ENCODE assay signal across 18 cellular contexts in the genomic region with DNA sequence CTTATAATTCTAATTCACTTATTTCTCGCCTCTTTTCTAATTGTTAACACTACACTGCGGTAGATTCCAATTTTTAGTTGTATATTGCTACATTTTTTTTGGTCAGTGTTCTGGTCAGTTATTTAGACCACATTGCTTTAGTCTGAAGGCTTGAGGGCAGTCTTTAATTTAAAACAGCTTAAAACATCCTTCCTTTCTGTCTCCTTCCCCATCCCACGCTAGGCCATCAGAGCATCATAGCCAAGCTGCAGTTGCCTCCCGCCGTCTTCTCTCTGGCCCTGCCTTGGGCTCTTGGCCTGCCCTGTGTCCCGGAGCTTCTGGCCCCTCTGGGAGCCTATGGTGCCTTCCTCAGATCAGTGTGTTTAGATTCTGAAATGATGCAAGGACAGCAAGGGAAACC. TPM values are rescaled to one million over a fixed set of nuclear protein-coding genes. Genes with fewer than 3 reads are reported as not detected.
"Had no signal": no experiment of that assay in that cellular context is flagged by ENCODE, and none has a peak within 500 bp of the region (broad histone marks: within the 10 kb centered on the region; RNA-seq: fewer than 3 reads in every experiment).

No MANE protein-coding gene starts in this region.

- H3K36me3 ChIP-seq: gastroesophageal sphincter, neutrophil, right atrium auricular region, suprapubic skin, thyroid gland, upper lobe of left lung had no signal

- ATAC-seq: gastroesophageal sphincter; left lobe of liver; mucosa of descending colon; naive thymus-derived CD8-positive, alpha-beta T cell; stimulated activated naive CD8-positive, alpha-beta T cell treated with anti-CD3 and anti-CD28 coated beads, Interleukin-15, Interleukin-2, amounts not matched to agents 100 U/mL and 50 U/mL, for 24 hours had no signal

- H3K9me3 ChIP-seq: gastroesophageal sphincter, mucosa of descending colon, neutrophil, right atrium auricular region, suprapubic skin, thyroid gland, upper lobe of left lung had no signal

- H3K4me3 ChIP-seq: dorsolateral prefrontal cortex, gastroesophageal sphincter, mucosa of descending colon, right atrium auricular region, suprapubic skin, thyroid gland, upper lobe of left lung had no signal

- H3K27me3 ChIP-seq: right atrium auricular region, thyroid gland, upper lobe of left lung had no signal

- DNase-seq: cortex of kidney; dorsolateral prefrontal cortex; effector CD8-positive, alpha-beta T cell; glutamatergic neuron; islet precursor cell; mammary epithelial cell; mucosa of descending colon; naive thymus-derived CD8-positive, alpha-beta T cell; small intestine; stimulated activated CD4-positive, alpha-beta T cell treated with anti-CD3 and anti-CD28 coated beads, Interleukin-2, amount 100 ng/mL, for 48 hours; stimulated activated naive CD8-positive, alpha-beta T cell treated with anti-CD3 and anti-CD28 coated beads, Interleukin-15, Interleukin-2, amounts not matched to agents 100 U/mL and 50 U/mL, for 24 hours; thyroid gland; upper lobe of left lung had no signal

- H3K27ac ChIP-seq: dorsolateral prefrontal cortex, gastroesophageal sphincter, neutrophil, right atrium auricular region, suprapubic skin, thyroid gland, upper lobe of left lung had no signal

RNA-seq across cellular contexts. Expression of gene GLI2, which starts 52.6 kb away (rescaled TPM):
- total RNA-seq: naive thymus-derived CD8-positive, alpha-beta T cell had no signal
